ENCODE assay signal across 16 cellular contexts in genomic region chr2:241577413-241578122, GRCh38. TPM values are rescaled to one million over a fixed set of nuclear protein-coding genes. Genes with fewer than 3 reads are reported as not detected.
DNase-seq lines count a peak whose midpoint lies in the region; ATAC-seq and TF ChIP-seq lines count a peak whose summit lies in the region.
"Had no signal": no experiment of that assay in that cellular context is flagged by ENCODE, and none has a peak within 500 bp of the region (broad histone marks: within the 10 kb centered on the region; RNA-seq: fewer than 3 reads in every experiment).

No MANE protein-coding gene starts in this region.

- no peaks in the 10 kb centered on the region for H3K27me3 ChIP-seq in gastroesophageal sphincter

- POLR2A ChIA-PET in WTC11 (lab: Charles Lee): no interaction called here

- intact Hi-C loops in activated T-helper 2 cell treated with anti-CD3 and anti-CD28 coated beads, Interferon-gamma antibody, Interleukin-2, Interleukin-4, amounts not matched to agents 10 μg/mL and 5 μg/mL and 100 μg/mL, durations not matched to agents 14 hours and 24 hours and 36 hours (cut with micrococcal nuclease): no loop called here

- H3K9me3 Mint-ChIP-seq in WTC11 (peaks cover 12% of the 10 kb centered on the region), osteocyte (ENCODE audit: unreplicated experiment) (peaks cover 9% of the 10 kb centered on the region)
- H3K9me3 Mint-ChIP-seq in activated T-helper 2 cell treated with anti-CD3 and anti-CD28 coated beads, Interferon-gamma antibody, Interleukin-2, Interleukin-4, amounts not matched to agents 10 μg/mL and 5 μg/mL and 100 μg/mL, durations not matched to agents 14 hours and 24 hours and 36 hours: no peaks in the 10 kb centered on the region

- H3K4me1 Mint-ChIP-seq in WTC11 (peaks cover 8% of the 10 kb centered on the region; the same call in 1 of the 2 replicates), osteocyte (ENCODE audit: unreplicated experiment) (peaks cover 19% of the 10 kb centered on the region)
- no peaks in the 10 kb centered on the region for H3K4me1 Mint-ChIP-seq in activated T-helper 2 cell treated with anti-CD3 and anti-CD28 coated beads, Interferon-gamma antibody, Interleukin-2, Interleukin-4, amounts not matched to agents 10 μg/mL and 5 μg/mL and 100 μg/mL, durations not matched to agents 14 hours and 24 hours and 36 hours (ENCODE audit: low read depth)

- TF ChIP-seq POLR2A in gastroesophageal sphincter (IDR thresholded peaks at IDR 0.05): no peak

- no peak overlapping the region for H3K4me3 ChIP-seq in gastroesophageal sphincter

- no peak for ATAC-seq in WTC11
- ATAC-seq in gastroesophageal sphincter: peak; percentile 47
- no peak for ATAC-seq in GM18873 (IDR thresholded peaks at IDR 0.05; ENCODE audit: low FRiP score, unreplicated experiment)
- ATAC-seq: Panc1 had no signal

- peaks cover 0 to 34% of the 10 kb centered on the region in 2 donors for H3K36me3 ChIP-seq in gastroesophageal sphincter

- peaks cover 0 to 30% (median 0%) of the 10 kb centered on the region in 3 donors for H3K4me1 ChIP-seq in gastroesophageal sphincter

- no peak for TF ChIP-seq CTCF in WTC11 (IDR thresholded peaks at IDR 0.05)
- no peak for TF ChIP-seq CTCF in gastroesophageal sphincter (IDR thresholded peaks at IDR 0.05)
- TF ChIP-seq CTCF in osteocyte (IDR thresholded peaks at IDR 0.05): no peak

- CTCF ChIA-PET in WTC11 (lab: Charles Lee): no interaction called here

- H3K27ac ChIP-seq in gastroesophageal sphincter: peak overlapping the region in 3 of 4 donors; percentile 56 to 71 (median 61)

- H3K9me3 ChIP-seq in gastroesophageal sphincter: no peaks in the 10 kb centered on the region

- no peak overlapping the region for H3K4me3 Mint-ChIP-seq in WTC11
- H3K4me3 Mint-ChIP-seq in osteocyte (ENCODE audit: unreplicated experiment): no peak overlapping the region
- H3K4me3 Mint-ChIP-seq in activated T-helper 2 cell treated with anti-CD3 and anti-CD28 coated beads, Interferon-gamma antibody, Interleukin-2, Interleukin-4, amounts not matched to agents 10 μg/mL and 5 μg/mL and 100 μg/mL, durations not matched to agents 14 hours and 24 hours and 36 hours (ENCODE audit: low read depth): no peak overlapping the region

- WGBS in gastroesophageal sphincter (ENCODE audit: low coverage in 1 of 2), 2 donors: 0 to 5% methylated on average over 1 to 4 of the region's 9 CpGs

- no peak for TF ChIP-seq EP300 in gastroesophageal sphincter (IDR thresholded peaks at IDR 0.05)

- H3K36me3 Mint-ChIP-seq in WTC11: peaks cover 28% of the 10 kb centered on the region
- H3K36me3 Mint-ChIP-seq in osteocyte (ENCODE audit: unreplicated experiment): peaks cover 23% of the 10 kb centered on the region
- H3K36me3 Mint-ChIP-seq in activated T-helper 2 cell treated with anti-CD3 and anti-CD28 coated beads, Interferon-gamma antibody, Interleukin-2, Interleukin-4, amounts not matched to agents 10 μg/mL and 5 μg/mL and 100 μg/mL, durations not matched to agents 14 hours and 24 hours and 36 hours (ENCODE audit: low read depth): peaks cover 12% of the 10 kb centered on the region

- H3K27me3 Mint-ChIP-seq in WTC11 (ENCODE audit: low read depth) (no peaks in the 10 kb centered on the region), osteocyte (ENCODE audit: unreplicated experiment) (no peaks in the 10 kb centered on the region)
- no peaks in the 10 kb centered on the region for H3K27me3 Mint-ChIP-seq in activated T-helper 2 cell treated with anti-CD3 and anti-CD28 coated beads, Interferon-gamma antibody, Interleukin-2, Interleukin-4, amounts not matched to agents 10 μg/mL and 5 μg/mL and 100 μg/mL, durations not matched to agents 14 hours and 24 hours and 36 hours (ENCODE audit: low read depth)

- peak; percentile 43 for DNase-seq in AG20443 (ENCODE audit: low spot score)
- no peak for DNase-seq in WTC11 (ENCODE audit: low spot score)
- no peak for DNase-seq in osteocyte (ENCODE audit: extremely low spot score, unreplicated experiment)
- no peak for DNase-seq in activated T-helper 2 cell treated with anti-CD3 and anti-CD28 coated beads, Interferon-gamma antibody, Interleukin-2, Interleukin-4, amounts not matched to agents 10 μg/mL and 5 μg/mL and 100 μg/mL, durations not matched to agents 14 hours and 24 hours and 36 hours (ENCODE audit: low spot score)
- no peak for DNase-seq in NCI-H1048 (lab: John Stamatoyannopoulos, UW)
- DNase-seq in NCI-H69 (lab: John Stamatoyannopoulos, UW): no peak
- DNase-seq: activated CD4-positive, CD25-positive, alpha-beta regulatory T cell; activated naive CD4-positive, alpha-beta T cell treated with anti-CD3 and anti-CD28 coated beads, Interleukin-2, amount 50 U/mL, for 16 hours; AML-193; DMS79 treated with DMSO at 0.1 percent for 48 hours; NCI-H187; NCI-H510A treated with DMSO at 0.1 percent for 48 hours; stimulated activated naive CD4-positive, alpha-beta T cell treated with Interleukin-2 at 50 U/mL for 16 hours had no signal

- peak overlapping the region; percentile 63; the same call in 1 of the 2 replicates for H3K27ac Mint-ChIP-seq in WTC11
- H3K27ac Mint-ChIP-seq in osteocyte (ENCODE audit: unreplicated experiment): peak overlapping the region; percentile 58
- no peak overlapping the region for H3K27ac Mint-ChIP-seq in activated T-helper 2 cell treated with anti-CD3 and anti-CD28 coated beads, Interferon-gamma antibody, Interleukin-2, Interleukin-4, amounts not matched to agents 10 μg/mL and 5 μg/mL and 100 μg/mL, durations not matched to agents 14 hours and 24 hours and 36 hours

TF ChIP-seq in WTC11, 78 proteins besides CTCF, POLR2A, EP300 and RAD21 (continues in another document):
- TF ChIP-seq TEAD4 (CRISPR knock-in tag; IDR thresholded peaks at IDR 0.05): no peak
- TF ChIP-seq ZNF138 (CRISPR knock-in tag; conservative IDR thresholded peaks at IDR 0.05): no peak
- no peak for TF ChIP-seq SMAD3 (CRISPR knock-in tag; IDR thresholded peaks at IDR 0.05; ENCODE audit: borderline replicate concordance)
- no peak for TF ChIP-seq TCF7 (CRISPR knock-in tag; IDR thresholded peaks at IDR 0.05; ENCODE audit: low read depth)
- no peak for TF ChIP-seq ATF2 (CRISPR knock-in tag; IDR thresholded peaks at IDR 0.05; ENCODE audit: borderline replicate concordance, low read depth)
- TF ChIP-seq, protein P1, sequence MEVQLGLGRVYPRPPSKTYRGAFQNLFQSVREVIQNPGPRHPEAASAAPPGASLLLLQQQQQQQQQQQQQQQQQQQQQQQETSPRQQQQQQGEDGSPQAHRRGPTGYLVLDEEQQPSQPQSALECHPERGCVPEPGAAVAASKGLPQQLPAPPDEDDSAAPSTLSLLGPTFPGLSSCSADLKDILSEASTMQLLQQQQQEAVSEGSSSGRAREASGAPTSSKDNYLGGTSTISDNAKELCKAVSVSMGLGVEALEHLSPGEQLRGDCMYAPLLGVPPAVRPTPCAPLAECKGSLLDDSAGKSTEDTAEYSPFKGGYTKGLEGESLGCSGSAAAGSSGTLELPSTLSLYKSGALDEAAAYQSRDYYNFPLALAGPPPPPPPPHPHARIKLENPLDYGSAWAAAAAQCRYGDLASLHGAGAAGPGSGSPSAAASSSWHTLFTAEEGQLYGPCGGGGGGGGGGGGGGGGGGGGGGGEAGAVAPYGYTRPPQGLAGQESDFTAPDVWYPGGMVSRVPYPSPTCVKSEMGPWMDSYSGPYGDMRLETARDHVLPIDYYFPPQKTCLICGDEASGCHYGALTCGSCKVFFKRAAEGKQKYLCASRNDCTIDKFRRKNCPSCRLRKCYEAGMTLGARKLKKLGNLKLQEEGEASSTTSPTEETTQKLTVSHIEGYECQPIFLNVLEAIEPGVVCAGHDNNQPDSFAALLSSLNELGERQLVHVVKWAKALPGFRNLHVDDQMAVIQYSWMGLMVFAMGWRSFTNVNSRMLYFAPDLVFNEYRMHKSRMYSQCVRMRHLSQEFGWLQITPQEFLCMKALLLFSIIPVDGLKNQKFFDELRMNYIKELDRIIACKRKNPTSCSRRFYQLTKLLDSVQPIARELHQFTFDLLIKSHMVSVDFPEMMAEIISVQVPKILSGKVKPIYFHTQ (CRISPR knock-in tag; IDR thresholded peaks at IDR 0.05): no peak
- no peak for TF ChIP-seq GABPB1 (CRISPR knock-in tag; IDR thresholded peaks at IDR 0.05)
- TF ChIP-seq ETV6 (CRISPR knock-in tag; IDR thresholded peaks at IDR 0.05): no peak

RNA-seq across cellular contexts. Expression of gene BOK, which starts 19.0 kb away (rescaled TPM):
- total RNA-seq in WTC11 (2021) (35.1 to 39.4 TPM (median 37.4 TPM) in 3 replicates), gastroesophageal sphincter (100 to 1,000 TPM in 1 of 4 donors, 10 to 100 TPM in 3; 46.0 to 128 (median 66.3) TPM), osteocyte (45.0 and 47.5 TPM in 2 replicates)
- total RNA-seq in activated T-helper 2 cell treated with anti-CD3 and anti-CD28 coated beads, Interferon-gamma antibody, Interleukin-2, Interleukin-4, amounts not matched to agents 10 μg/mL and 5 μg/mL and 100 μg/mL, durations not matched to agents 14 hours and 24 hours and 36 hours: 0.16 and 0.27 TPM in 2 replicates

RNA-seq across cellular contexts. Expression of gene THAP4, which starts 59.4 kb away (rescaled TPM):
- 72.6 to 88.6 TPM (median 78.0 TPM) in 3 replicates for total RNA-seq in WTC11 (2021)
- total RNA-seq in gastroesophageal sphincter: 10 to 100 TPM; 36.0 to 68.4 (median 43.0) TPM
- total RNA-seq in osteocyte: 51.6 and 52.8 TPM in 2 replicates
- total RNA-seq in activated T-helper 2 cell treated with anti-CD3 and anti-CD28 coated beads, Interferon-gamma antibody, Interleukin-2, Interleukin-4, amounts not matched to agents 10 μg/mL and 5 μg/mL and 100 μg/mL, durations not matched to agents 14 hours and 24 hours and 36 hours: 48.7 and 53.3 TPM in 2 replicates

RNA-seq across cellular contexts. Expression of gene ATG4B, which starts 59.9 kb away (rescaled TPM):
- total RNA-seq in WTC11 (2021) (113 to 133 TPM (median 127 TPM) in 3 replicates), gastroesophageal sphincter (10 to 100 TPM; 44.2 to 72.1 (median 66.0) TPM), osteocyte (73.5 and 78.1 TPM in 2 replicates)
- total RNA-seq in activated T-helper 2 cell treated with anti-CD3 and anti-CD28 coated beads, Interferon-gamma antibody, Interleukin-2, Interleukin-4, amounts not matched to agents 10 μg/mL and 5 μg/mL and 100 μg/mL, durations not matched to agents 14 hours and 24 hours and 36 hours: 117 TPM in 2 replicates

Comparison
In these comparisons a context has a peak if more than half of its experiments do, and no peak if none do; other contexts are left out.
1. RNA of gene BOK, which starts 19.0 kb away (total RNA-seq): 46.0 to 128 TPM in gastroesophageal sphincter, 45.0 to 47.5 TPM in osteocyte and 35.1 to 39.4 TPM in WTC11; 0.16 to 0.27 TPM in activated T-helper 2 cell treated with anti-CD3 and anti-CD28 coated beads, Interferon-gamma antibody, Interleukin-2, Interleukin-4, amounts not matched to agents 10 μg/mL and 5 μg/mL and 100 μg/mL, durations not matched to agents 14 hours and 24 hours and 36 hours; every median in the first group is over 10 times any median in the second.